Comparison of ENCODE assay signal across 7 cellular contexts in genomic region chr13:35157143-35157755, GRCh38.
DNase-seq lines count a peak whose midpoint lies in the region; ATAC-seq and TF ChIP-seq lines count a peak whose summit lies in the region.

No MANE protein-coding gene starts in this region.

- H3K4me3 ChIP-seq in Jurkat, Clone E6-1 (ENCODE audit: low read length), result no peak overlapping the region
- H3K4me3 ChIP-seq in coronary artery, result no peak overlapping the region

- peaks cover 5% of the 10 kb centered on the region for H3K36me3 Mint-ChIP-seq in memory B cell
- H3K36me3 Mint-ChIP-seq in activated CD8-positive, alpha-beta memory T cell treated with anti-CD3 and anti-CD28 coated beads, Interleukin-2, amount 10 ng/mL, durations not matched to agents 7 days and 5 days, result no peaks in the 10 kb centered on the region

- in situ Hi-C loops in G401 (cut with HindIII; ENCODE audit: low sequenced_read_pairs), result no loop called here

- DNase-seq in G401 (ENCODE audit: low spot score) (peak; percentile 83), RPMI8226 (peak; percentile 31), coronary artery (ENCODE audit: low spot score) (no peak), memory B cell (ENCODE audit: low spot score in 2 of 2) (peak; percentile 15 to 25)
- peak; percentile 55 for DNase-seq in Jurkat, Clone E6-1 (ENCODE audit: low read depth, low spot score)
- DNase-seq in activated CD8-positive, alpha-beta memory T cell treated with anti-CD3 and anti-CD28 coated beads, Interleukin-2, amount 10 ng/mL, durations not matched to agents 7 days and 5 days, result no peak

- no peak overlapping the region for H3K27ac ChIP-seq in coronary artery

- TF ChIP-seq CTCF in coronary artery (IDR thresholded peaks at IDR 0.05), result peak; percentile 31

- CTCF ChIA-PET in activated CD8-positive, alpha-beta memory T cell treated with anti-CD3 and anti-CD28 coated beads, Interleukin-2, amount 10 ng/mL, durations not matched to agents 7 days and 5 days (lab: Charles Lee), result interaction anchor here (1.2 kb wide), 1 partner anchor 15 kb away, joined by 3 read pairs; no protein-coding TSS in a partner anchor

- ATAC-seq in GM21360 (IDR thresholded peaks at IDR 0.05; ENCODE audit: unreplicated experiment) (peak; percentile 68), memory B cell (ENCODE audit: low read depth) (peak; percentile 31)
- no peak for ATAC-seq in activated CD8-positive, alpha-beta memory T cell treated with anti-CD3 and anti-CD28 coated beads, Interleukin-2, amount 10 ng/mL, durations not matched to agents 7 days and 5 days

- H3K9me3 Mint-ChIP-seq in memory B cell, result no peaks in the 10 kb centered on the region
- no peaks in the 10 kb centered on the region for H3K9me3 Mint-ChIP-seq in activated CD8-positive, alpha-beta memory T cell treated with anti-CD3 and anti-CD28 coated beads, Interleukin-2, amount 10 ng/mL, durations not matched to agents 7 days and 5 days (ENCODE audit: low read depth)

- peaks cover under 1% of the 10 kb centered on the region for H3K4me1 Mint-ChIP-seq in memory B cell
- H3K4me1 Mint-ChIP-seq in activated CD8-positive, alpha-beta memory T cell treated with anti-CD3 and anti-CD28 coated beads, Interleukin-2, amount 10 ng/mL, durations not matched to agents 7 days and 5 days, result peaks cover 4% of the 10 kb centered on the region

- H3K27me3 Mint-ChIP-seq in memory B cell, result no peaks in the 10 kb centered on the region
- no peaks in the 10 kb centered on the region for H3K27me3 Mint-ChIP-seq in activated CD8-positive, alpha-beta memory T cell treated with anti-CD3 and anti-CD28 coated beads, Interleukin-2, amount 10 ng/mL, durations not matched to agents 7 days and 5 days

- H3K4me3 Mint-ChIP-seq in memory B cell, result no peak overlapping the region
- no peak overlapping the region for H3K4me3 Mint-ChIP-seq in activated CD8-positive, alpha-beta memory T cell treated with anti-CD3 and anti-CD28 coated beads, Interleukin-2, amount 10 ng/mL, durations not matched to agents 7 days and 5 days

- no peak overlapping the region for H3K27ac Mint-ChIP-seq in memory B cell
- H3K27ac Mint-ChIP-seq in activated CD8-positive, alpha-beta memory T cell treated with anti-CD3 and anti-CD28 coated beads, Interleukin-2, amount 10 ng/mL, durations not matched to agents 7 days and 5 days, result no peak overlapping the region

Comparison
In these comparisons a context has a peak if more than half of its experiments do, and no peak if none do; other contexts are left out.
1. DNase-seq: peak in G401 (single experiment), Jurkat, Clone E6-1 (single experiment), RPMI8226 (single experiment) and memory B cell (2 of 2); none in coronary artery (single experiment) and activated CD8-positive, alpha-beta memory T cell treated with anti-CD3 and anti-CD28 coated beads, Interleukin-2, amount 10 ng/mL, durations not matched to agents 7 days and 5 days (single experiment).